1 cellular context compared by ENCODE assay signal in the genomic region with DNA sequence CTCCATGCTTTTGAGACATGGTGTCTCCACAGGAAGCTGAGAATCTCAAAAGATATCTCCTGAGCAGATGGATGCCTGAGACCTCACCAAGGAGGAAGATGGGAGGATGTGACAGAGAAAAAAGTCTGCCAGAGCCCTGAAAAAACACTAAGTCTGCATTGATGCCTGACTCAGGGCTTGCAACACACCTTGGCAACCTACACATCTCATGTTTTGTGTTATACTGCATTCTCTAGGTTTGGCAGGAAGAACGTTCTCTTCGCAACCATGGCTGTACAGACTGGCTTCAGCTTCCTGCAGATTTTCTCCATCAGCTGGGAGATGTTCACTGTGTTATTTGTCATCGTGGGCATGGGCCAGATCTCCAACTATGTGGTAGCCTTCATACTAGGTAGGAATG.
TF ChIP-seq lines count a peak whose summit lies in the region.

No MANE protein-coding gene starts in this region.

TF ChIP-seq in IMR-90, 13 proteins besides CTCF, POLR2A, EP300 and RAD21:
- TF ChIP-seq CEBPB (IDR thresholded peaks at IDR 0.05; ENCODE audit: low read depth, low read length) (peak; percentile 69), NFE2L2 (IDR thresholded peaks at IDR 0.05; ENCODE audit: low read depth, low read length) (no peak)
TF ChIP-seq in IMR-90: peak in this region for 1.
